In the genomic region with DNA sequence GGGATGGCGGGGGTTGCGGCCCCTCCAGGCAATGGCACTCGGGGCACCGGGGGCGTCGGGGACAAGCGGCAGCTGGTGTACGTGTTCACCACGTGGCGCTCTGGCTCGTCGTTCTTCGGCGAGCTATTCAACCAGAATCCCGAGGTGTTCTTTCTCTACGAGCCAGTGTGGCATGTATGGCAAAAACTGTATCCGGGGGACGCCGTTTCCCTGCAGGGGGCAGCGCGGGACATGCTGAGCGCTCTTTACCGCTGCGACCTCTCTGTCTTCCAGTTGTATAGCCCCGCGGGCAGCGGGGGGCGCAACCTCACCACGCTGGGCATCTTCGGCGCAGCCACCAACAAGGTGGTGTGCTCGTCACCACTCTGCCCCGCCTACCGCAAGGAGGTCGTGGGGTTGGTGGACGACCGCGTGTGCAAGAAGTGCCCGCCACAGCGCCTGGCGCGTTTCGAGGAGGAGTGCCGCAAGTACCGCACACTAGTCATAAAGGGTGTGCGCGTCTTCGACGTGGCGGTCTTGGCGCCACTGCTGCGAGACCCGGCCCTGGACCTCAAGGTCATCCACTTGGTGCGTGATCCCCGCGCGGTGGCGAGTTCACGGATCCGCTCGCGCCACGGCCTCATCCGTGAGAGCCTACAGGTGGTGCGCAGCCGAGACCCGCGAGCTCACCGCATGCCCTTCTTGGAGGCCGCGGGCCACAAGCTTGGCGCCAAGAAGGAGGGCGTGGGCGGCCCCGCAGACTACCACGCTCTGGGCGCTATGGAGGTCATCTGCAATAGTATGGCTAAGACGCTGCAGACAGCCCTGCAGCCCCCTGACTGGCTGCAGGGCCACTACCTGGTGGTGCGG, we compare ENCODE assay signal across 8 cellular contexts. TPM values are rescaled to one million over a fixed set of nuclear protein-coding genes. Genes with fewer than 3 reads are reported as not detected.
A peak's percentile ranks its signal among the peaks of the same experiment; 100 is the strongest.
DNase-seq lines count a peak whose midpoint lies in the region; ATAC-seq and TF ChIP-seq lines count a peak whose summit lies in the region.

No MANE protein-coding gene starts in this region.

- DNase-seq in NCI-H524 (lab: John Stamatoyannopoulos, UW), result peak; percentile 47 to 68
- DNase-seq in NCI-H524 treated with DMSO at 0.1 percent for 48 hours (lab: John Stamatoyannopoulos, UW), result no peak
- DNase-seq in activated CD8-positive, alpha-beta memory T cell treated with anti-CD3 and anti-CD28 coated beads for 48 hours (ENCODE audit: low read depth in 2 of 3, low spot score in 2 of 3), result peak; percentile 49 to 63 (median 59)
- peak; percentile 83 to 84 for DNase-seq in erythroblast (lab: John Stamatoyannopoulos, UW)
- peak; percentile 52 to 88 (median 72) for DNase-seq in naive thymus-derived CD8-positive, alpha-beta T cell
- DNase-seq in stimulated activated naive CD4-positive, alpha-beta T cell treated with Interleukin-2 at 50 U/mL for 16 hours (lab: John Stamatoyannopoulos, UW), result peak; percentile 38
- DNase-seq in SIG-M5 treated with dmso at 0.1 percent for 504 hours (lab: John Stamatoyannopoulos, UW; ENCODE audit: unreplicated experiment), result no peak

- peaks cover 18% of the 10 kb centered on the region for H3K27me3 ChIP-seq in HUES6 (ENCODE audit: control insufficient read depth, insufficient read depth, low read length)

- H3K4me1 Mint-ChIP-seq in naive thymus-derived CD8-positive, alpha-beta T cell, result peaks cover 18 to 60% (median 51%) of the 10 kb centered on the region in 4 donors

- H3K36me3 ChIP-seq in HUES6 (ENCODE audit: control insufficient read depth, insufficient read depth, low read length), result peaks cover 13% of the 10 kb centered on the region

- H3K27me3 Mint-ChIP-seq in naive thymus-derived CD8-positive, alpha-beta T cell, result no peaks in the 10 kb centered on the region

- peak overlapping the region; percentile 96 for H3K4me3 ChIP-seq in HUES6 (ENCODE audit: low read depth, low read length)

- peaks cover 21% of the 10 kb centered on the region for H3K4me1 ChIP-seq in HUES6 (ENCODE audit: control insufficient read depth, insufficient read depth, low read length)

- H3K27ac ChIP-seq in HUES6 (ENCODE audit: low read depth, low read length), result peak overlapping the region; percentile 42; the same call in 1 of the 2 replicates

- no peak for TF ChIP-seq POLR2A in erythroblast (IDR thresholded peaks at IDR 0.05; ENCODE audit: low read length)

- ATAC-seq in naive thymus-derived CD8-positive, alpha-beta T cell, result peak; percentile 51 to 55

- H3K27ac Mint-ChIP-seq in naive thymus-derived CD8-positive, alpha-beta T cell, result peak overlapping the region in 8 of 10 donors; percentile 64 to 94 (median 76)

- POLR2A ChIA-PET in naive thymus-derived CD8-positive, alpha-beta T cell (lab: Charles Lee), result interaction anchor here (0.6 to 3.4 kb wide), 6 partner anchors 9 to 631 kb away, joined by 3 to 18 read pairs (median 6); no protein-coding TSS in a partner anchor

- no peaks in the 10 kb centered on the region for H3K9me3 ChIP-seq in HUES6 (ENCODE audit: control insufficient read depth, insufficient read depth, low read depth, low read length)

- H3K9ac ChIP-seq in HUES6 (ENCODE audit: low read length), result peak overlapping the region; percentile 92

- H3K4me3 Mint-ChIP-seq in naive thymus-derived CD8-positive, alpha-beta T cell, result peak overlapping the region; percentile 64 to 93 (median 83)

- H3K9me3 Mint-ChIP-seq in naive thymus-derived CD8-positive, alpha-beta T cell, result no peaks in the 10 kb centered on the region

- no peaks in the 10 kb centered on the region for H3K36me3 Mint-ChIP-seq in naive thymus-derived CD8-positive, alpha-beta T cell

RNA-seq across cellular contexts. Expression of a gene that starts 1.9 kb away (rescaled TPM):
- total RNA-seq in naive thymus-derived CD8-positive, alpha-beta T cell, result 1 to 10 TPM; 4.2 to 5.2 TPM
- polyA plus RNA-seq in naive thymus-derived CD8-positive, alpha-beta T cell, result 10 to 100 TPM in 1 of 3 donors, 1 to 10 TPM in 2; 4.2 to 11.4 (median 5.5) TPM

Comparison
In these comparisons a context has a peak if more than half of its experiments do, and no peak if none do; other contexts are left out.
1. DNase-seq: peak in NCI-H524 (2 of 2), activated CD8-positive, alpha-beta memory T cell treated with anti-CD3 and anti-CD28 coated beads for 48 hours (3 of 3), erythroblast (2 of 2), naive thymus-derived CD8-positive, alpha-beta T cell (10 of 10) and stimulated activated naive CD4-positive, alpha-beta T cell treated with Interleukin-2 at 50 U/mL for 16 hours (single experiment); none in NCI-H524 treated with DMSO at 0.1 percent for 48 hours (single experiment) and SIG-M5 treated with dmso at 0.1 percent for 504 hours (single experiment).